In the genomic region with DNA sequence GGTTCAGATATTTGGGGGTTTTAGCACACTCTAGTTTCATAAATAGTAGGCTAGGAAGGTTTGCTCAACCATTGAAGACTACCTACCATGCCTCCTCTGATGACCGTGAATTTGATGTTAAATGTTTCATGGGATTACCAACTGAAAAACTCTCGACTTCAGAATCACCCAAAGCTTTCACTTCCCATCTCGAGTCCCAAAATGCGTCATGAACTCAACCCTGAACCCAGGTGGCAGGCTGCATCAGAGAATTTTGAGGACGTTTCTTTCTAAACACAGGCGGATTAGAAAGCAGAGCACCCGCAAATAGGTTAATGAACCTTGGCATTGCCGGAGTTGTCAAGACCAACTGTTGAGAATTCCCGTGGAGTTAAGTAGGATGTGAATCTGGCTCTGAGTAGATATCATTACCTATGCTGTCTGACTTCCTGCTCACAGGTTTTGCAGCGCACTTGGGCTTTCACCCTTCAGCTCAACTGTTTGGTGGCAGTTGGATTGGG, we compare ENCODE assay signal across 13 cellular contexts.
DNase-seq lines count a peak whose midpoint lies in the region; ATAC-seq and TF ChIP-seq lines count a peak whose summit lies in the region.
"Had no signal": no experiment of that assay in that cellular context is flagged by ENCODE, and none has a peak within 500 bp of the region (broad histone marks: within the 10 kb centered on the region; RNA-seq: fewer than 3 reads in every experiment).

No MANE protein-coding gene starts in this region.

- peak overlapping the region; percentile 86 for H3K4me2 ChIP-seq in OCI-LY3 (ENCODE audit: low read length)

- ATAC-seq in GM18519 (IDR thresholded peaks at IDR 0.05; ENCODE audit: low FRiP score, unreplicated experiment) (peak; percentile 57), GM21390 (IDR thresholded peaks at IDR 0.05; ENCODE audit: unreplicated experiment) (peak; percentile 77), HG03066 (IDR thresholded peaks at IDR 0.05; ENCODE audit: low read depth, unreplicated experiment) (peak; percentile 59)

- peak overlapping the region; percentile 8; the same call in 1 of the 2 replicates for H3K9ac ChIP-seq in OCI-LY3 (ENCODE audit: low read length)

- H3K36me3 ChIP-seq in OCI-LY3 (replicated peaks; ENCODE audit: low read depth, low read length) (no peaks in the 10 kb centered on the region), brain microvascular endothelial cell (replicated peaks) (no peaks in the 10 kb centered on the region)
- H3K36me3 ChIP-seq: neutrophil had no signal

- TF ChIP-seq CTCF in OCI-LY3 (IDR thresholded peaks at IDR 0.05; ENCODE audit: low read depth, low read length) (no peak), dorsolateral prefrontal cortex (IDR thresholded peaks at IDR 0.05 in 54 of 56, conservative IDR thresholded peaks at IDR 0.05 in 2 of 56; ENCODE audit: low read depth in 1 of 56, partially characterized antibody in 56 of 56) (no peak), brain microvascular endothelial cell (IDR thresholded peaks at IDR 0.05; ENCODE audit: low read depth, low read length, missing control alignments) (no peak)

- no peaks in the 10 kb centered on the region for H4K20me1 ChIP-seq in OCI-LY3 (ENCODE audit: insufficient read depth, low read length)

- no peaks in the 10 kb centered on the region for H3K9me3 ChIP-seq in OCI-LY3 (ENCODE audit: insufficient read depth, low read length)
- H3K9me3 ChIP-seq: neutrophil had no signal

- H2AFZ ChIP-seq in OCI-LY3 (ENCODE audit: low read depth, low read length), result no peak overlapping the region

- DNase-seq in dorsolateral prefrontal cortex (no peak), iPS-NIHi7 (ENCODE audit: extremely low spot score) (no peak), AG20443 (ENCODE audit: low spot score) (no peak), brain microvascular endothelial cell (no peak)
- DNase-seq: activated CD4-positive, CD25-positive, alpha-beta regulatory T cell; NCI-H1930; SHP77 had no signal

- H3K27ac ChIP-seq in OCI-LY3 (ENCODE audit: low read length) (peak overlapping the region; percentile 39), dorsolateral prefrontal cortex (no peak overlapping the region), brain microvascular endothelial cell (no peak overlapping the region)
- H3K27ac ChIP-seq: C4-2B, neutrophil had no signal

- intact Hi-C loops in dorsolateral prefrontal cortex (cut with DNase I), result no loop called here

- H3K79me2 ChIP-seq in OCI-LY3 (ENCODE audit: low read length), result no peaks in the 10 kb centered on the region

- peaks cover 23% of the 10 kb centered on the region for H3K4me1 ChIP-seq in OCI-LY3 (ENCODE audit: low read length)

- in situ Hi-C loops in brain microvascular endothelial cell (cut with HindIII; ENCODE audit: low pct_ligation_motif_present, low sequenced_read_pairs), result no loop called here

- H3K27me3 ChIP-seq in OCI-LY3 (ENCODE audit: low read depth, low read length), result peaks cover 21% of the 10 kb centered on the region
- H3K27me3 ChIP-seq in dorsolateral prefrontal cortex, result no peaks in the 10 kb centered on the region
- no peaks in the 10 kb centered on the region for H3K27me3 ChIP-seq in brain microvascular endothelial cell (replicated peaks)
- H3K27me3 ChIP-seq: neutrophil had no signal

- peak overlapping the region; percentile 65 for H3K4me3 ChIP-seq in OCI-LY3 (ENCODE audit: low read length)
- no peak overlapping the region for H3K4me3 ChIP-seq in dorsolateral prefrontal cortex
- no peak overlapping the region for H3K4me3 ChIP-seq in brain microvascular endothelial cell (ENCODE audit: low read depth, low read length)
